Comparison of ENCODE assay signal across 8 cellular contexts in genomic region chr1:231335663-231336602, GRCh38. TPM values are rescaled to one million over a fixed set of nuclear protein-coding genes. Genes with fewer than 3 reads are reported as not detected.
A peak's percentile ranks its signal among the peaks of the same experiment; 100 is the strongest.
DNase-seq lines count a peak whose midpoint lies in the region; ATAC-seq and TF ChIP-seq lines count a peak whose summit lies in the region.

No MANE protein-coding gene starts in this region.

- no peaks in the 10 kb centered on the region for H3K27me3 ChIP-seq in OCI-LY3 (ENCODE audit: low read depth, low read length)
- H3K27me3 ChIP-seq in trophoblast cell (ENCODE audit: insufficient read depth, low read length): no peaks in the 10 kb centered on the region

- CTCF ChIA-PET in GM10248 (lab: Yijun Ruan, JAX): interaction anchor here (0.8 to 11.0 kb wide), 5 partner anchors 19 to 271 kb away, joined by 3 to 87 read pairs (median 7); no protein-coding TSS in a partner anchor

- H3K9me3 ChIP-seq in OCI-LY3 (ENCODE audit: insufficient read depth, low read length) (no peaks in the 10 kb centered on the region), trophoblast cell (ENCODE audit: insufficient read depth, low read depth, low read length) (peaks cover 1% of the 10 kb centered on the region)

- H4K8ac ChIP-seq in trophoblast cell (ENCODE audit: low read depth, low read length): no peak overlapping the region

- TF ChIP-seq CTCF in OCI-LY3 (IDR thresholded peaks at IDR 0.05; ENCODE audit: low read depth, low read length): no peak
- TF ChIP-seq CTCF in epithelial cell of proximal tubule (conservative IDR thresholded peaks at IDR 0.05; ENCODE audit: low read depth, low read length): no peak
- TF ChIP-seq CTCF in GM10248 (IDR thresholded peaks at IDR 0.05; ENCODE audit: control extremely low read depth, extremely low read depth, low read depth, missing control alignments): no peak

- H3K36me3 ChIP-seq in OCI-LY3 (replicated peaks; ENCODE audit: low read depth, low read length): peaks cover 12% of the 10 kb centered on the region
- no peaks in the 10 kb centered on the region for H3K36me3 ChIP-seq in trophoblast cell (ENCODE audit: control insufficient read depth in 1 of 2, insufficient read depth in 2 of 2, low read length in 2 of 2)

- no peak overlapping the region for H4K91ac ChIP-seq in trophoblast cell (ENCODE audit: low read depth, low read length)

- H3K79me2 ChIP-seq in OCI-LY3 (ENCODE audit: low read length) (peaks cover 77% of the 10 kb centered on the region), trophoblast cell (ENCODE audit: control insufficient read depth, insufficient read depth, low read length, poor library complexity) (peaks cover 26% of the 10 kb centered on the region)

- no peak overlapping the region for H2BK5ac ChIP-seq in trophoblast cell (ENCODE audit: low read depth, low read length, poor library complexity)

- H3K79me1 ChIP-seq in trophoblast cell (ENCODE audit: low read length): peaks cover 10% of the 10 kb centered on the region

- no peak overlapping the region for H2AK5ac ChIP-seq in trophoblast cell (ENCODE audit: low read length)

- peak overlapping the region; percentile 55 for H3K23ac ChIP-seq in trophoblast cell (ENCODE audit: low read length)

- POLR2A ChIA-PET in GM10248 (lab: Yijun Ruan, JAX): interaction anchor here (0.6 kb wide), 2 partner anchors 10 to 249 kb away, joined by 4 to 5 read pairs; no protein-coding TSS in a partner anchor

- H3K27ac ChIP-seq in OCI-LY3 (ENCODE audit: low read length): no peak overlapping the region
- no peak overlapping the region for H3K27ac ChIP-seq in trophoblast cell (ENCODE audit: low read depth, low read length)

- H3K4me3 ChIP-seq in OCI-LY3 (ENCODE audit: low read length) (peak overlapping the region; percentile 92), epithelial cell of proximal tubule (ENCODE audit: low read depth, low read length) (peak overlapping the region; percentile 83), trophoblast cell (ENCODE audit: low read depth, low read length) (peak overlapping the region; percentile 91)

- H3K4me1 ChIP-seq in OCI-LY3 (ENCODE audit: low read length) (peaks cover 43% of the 10 kb centered on the region), trophoblast cell (ENCODE audit: control insufficient read depth in 1 of 2, insufficient read depth in 2 of 2, low read length in 2 of 2) (peaks cover 19 to 22% of the 10 kb centered on the region in 2 experiments)

- peak overlapping the region; percentile 83 for H3K4ac ChIP-seq in trophoblast cell (ENCODE audit: low read depth, low read length)

- no peak overlapping the region for H2BK12ac ChIP-seq in trophoblast cell (ENCODE audit: low read length)

- no peak overlapping the region for H2BK120ac ChIP-seq in trophoblast cell (ENCODE audit: insufficient read depth, low read length, poor library complexity)

- peak overlapping the region; percentile 86 for H3K4me2 ChIP-seq in OCI-LY3 (ENCODE audit: low read length)
- H3K4me2 ChIP-seq in trophoblast cell (ENCODE audit: low read length): peak overlapping the region; percentile 93

- H4K20me1 ChIP-seq in OCI-LY3 (ENCODE audit: insufficient read depth, low read length): no peaks in the 10 kb centered on the region

- H4K12ac ChIP-seq in trophoblast cell (ENCODE audit: low read depth, low read length): no peak overlapping the region

- WGBS in trophoblast cell (ENCODE audit: extremely low coverage, insufficient coverage, insufficient read length): no CpG with 5 or more reads among the region's 21 CpGs

- no peak overlapping the region for H3K14ac ChIP-seq in trophoblast cell (ENCODE audit: low read length)

- peak; percentile 26 for DNase-seq in ELF-1 (ENCODE audit: low read depth, low spot score)
- no peak for DNase-seq in epithelial cell of proximal tubule (ENCODE audit: low read depth)
- peak in 1 of 2 donors; percentile 23 for DNase-seq in trophoblast cell
- no peak for DNase-seq in NCI-H2196 treated with DMSO at 0.1 percent for 48 hours (lab: John Stamatoyannopoulos, UW; ENCODE audit: unreplicated experiment)
- no peak for DNase-seq in NCI-H1694 (lab: John Stamatoyannopoulos, UW)
- DNase-seq in GM10248 (ENCODE audit: extremely low spot score): no peak

- no peak for ATAC-seq in HG02678 (IDR thresholded peaks at IDR 0.05; ENCODE audit: unreplicated experiment)

- H3K9ac ChIP-seq in OCI-LY3 (ENCODE audit: low read length) (no peak overlapping the region), trophoblast cell (ENCODE audit: low read length) (peak overlapping the region; percentile 20)

- H2AFZ ChIP-seq in OCI-LY3 (ENCODE audit: low read depth, low read length) (no peak overlapping the region), trophoblast cell (ENCODE audit: insufficient read depth, low read length, poor library complexity) (no peak overlapping the region)

- H3K18ac ChIP-seq in trophoblast cell (ENCODE audit: low read length): no peak overlapping the region

RNA-seq across cellular contexts. Expression of gene EXOC8, which starts 1.7 kb away (rescaled TPM):
- total RNA-seq in epithelial cell of proximal tubule: 6.7 and 8.1 TPM in 2 replicates
- 6.8 and 7.5 TPM in 2 replicates for polyA plus RNA-seq in trophoblast cell (2013)

RNA-seq across cellular contexts. Expression of gene SPRTN, which starts 2.2 kb away (rescaled TPM):
- 19.7 and 21.5 TPM in 2 replicates for total RNA-seq in epithelial cell of proximal tubule
- 17.4 and 18.7 TPM in 2 replicates for polyA plus RNA-seq in trophoblast cell (2013)
